1 cellular context compared by ENCODE assay signal in the genomic region with DNA sequence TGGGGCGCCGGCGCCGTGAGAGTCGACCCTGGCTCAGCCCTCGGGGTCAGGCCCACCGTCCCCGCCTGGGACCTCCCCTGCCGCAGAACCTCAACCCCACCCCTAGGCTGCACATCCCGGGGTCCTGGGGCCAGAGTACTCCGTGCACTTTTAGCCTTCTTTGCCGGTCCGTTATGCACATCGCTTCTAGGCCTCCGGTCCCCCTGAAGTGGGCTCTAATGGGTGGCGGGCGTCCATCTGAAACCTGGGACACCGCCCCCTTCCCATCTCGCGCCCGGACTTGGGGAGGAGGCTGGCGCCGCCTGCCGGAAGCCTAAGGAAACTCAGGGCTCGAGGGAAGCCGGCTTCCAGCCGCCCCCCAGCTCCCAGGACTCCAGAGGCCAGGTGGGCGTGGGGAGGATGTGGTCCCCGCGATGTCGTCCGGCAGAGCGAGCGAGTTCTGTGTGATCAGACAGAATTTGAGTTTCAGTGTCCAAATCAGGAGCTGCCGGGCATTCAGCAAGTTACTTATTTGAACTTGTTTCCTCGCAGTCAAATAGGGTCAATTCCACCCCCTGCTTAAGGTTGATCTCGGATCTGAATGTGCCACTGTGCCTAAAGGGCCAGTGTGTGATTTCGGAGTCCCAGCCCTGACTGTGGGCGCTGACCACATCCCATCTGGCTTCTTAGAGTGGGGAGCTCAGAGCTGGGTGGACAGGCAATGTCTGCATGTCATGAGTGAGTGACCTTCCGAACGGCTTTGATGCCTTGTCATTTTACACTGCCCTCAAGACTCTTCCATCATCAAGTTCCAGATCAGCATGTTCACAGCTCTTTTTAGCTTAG.
TF ChIP-seq lines count a peak whose summit lies in the region.

No MANE protein-coding gene starts in this region.

TF ChIP-seq in HepG2, 621 proteins besides CTCF, POLR2A, EP300 and RAD21 (continued from another document and continues in another):
- TF ChIP-seq, protein P1, sequence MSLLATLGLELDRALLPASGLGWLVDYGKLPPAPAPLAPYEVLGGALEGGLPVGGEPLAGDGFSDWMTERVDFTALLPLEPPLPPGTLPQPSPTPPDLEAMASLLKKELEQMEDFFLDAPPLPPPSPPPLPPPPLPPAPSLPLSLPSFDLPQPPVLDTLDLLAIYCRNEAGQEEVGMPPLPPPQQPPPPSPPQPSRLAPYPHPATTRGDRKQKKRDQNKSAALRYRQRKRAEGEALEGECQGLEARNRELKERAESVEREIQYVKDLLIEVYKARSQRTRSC (CRISPR knock-in tag; IDR thresholded peaks at IDR 0.05; ENCODE audit: low read depth), result no peak
- TF ChIP-seq, protein P2, sequence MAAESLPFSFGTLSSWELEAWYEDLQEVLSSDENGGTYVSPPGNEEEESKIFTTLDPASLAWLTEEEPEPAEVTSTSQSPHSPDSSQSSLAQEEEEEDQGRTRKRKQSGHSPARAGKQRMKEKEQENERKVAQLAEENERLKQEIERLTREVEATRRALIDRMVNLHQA (CRISPR knock-in tag; IDR thresholded peaks at IDR 0.05), result no peak
- TF ChIP-seq CEBPB (IDR thresholded peaks at IDR 0.05; ENCODE audit: borderline replicate concordance, low read depth, low read length), result no peak
- TF ChIP-seq ZNF468 (CRISPR knock-in tag; IDR thresholded peaks at IDR 0.05), result peak; percentile 28; the same call in 1 of the 2 replicates
- TF ChIP-seq NFYB (CRISPR knock-in tag; IDR thresholded peaks at IDR 0.05), result no peak
- TF ChIP-seq ZNF547 (CRISPR knock-in tag; IDR thresholded peaks at IDR 0.05), result peak; percentile 73; the same call in 1 of the 2 replicates
- no peak for TF ChIP-seq ZFY (CRISPR knock-in tag; IDR thresholded peaks at IDR 0.05)
- TF ChIP-seq ZSCAN29 (CRISPR knock-in tag; conservative IDR thresholded peaks at IDR 0.05), result no peak
- TF ChIP-seq TEAD3 (CRISPR knock-in tag; optimal IDR thresholded peaks at IDR 0.05; ENCODE audit: borderline replicate concordance), result no peak
- TF ChIP-seq ZNF790 (CRISPR knock-in tag; IDR thresholded peaks at IDR 0.05; ENCODE audit: borderline replicate concordance), result peak; percentile 77; the same call in 1 of the 2 replicates
- TF ChIP-seq HES4 (CRISPR knock-in tag; IDR thresholded peaks at IDR 0.05; ENCODE audit: borderline replicate concordance), result no peak; the same call in 1 of the 2 replicates
- no peak for TF ChIP-seq RFX1 (IDR thresholded peaks at IDR 0.05)
- TF ChIP-seq, protein P3, sequence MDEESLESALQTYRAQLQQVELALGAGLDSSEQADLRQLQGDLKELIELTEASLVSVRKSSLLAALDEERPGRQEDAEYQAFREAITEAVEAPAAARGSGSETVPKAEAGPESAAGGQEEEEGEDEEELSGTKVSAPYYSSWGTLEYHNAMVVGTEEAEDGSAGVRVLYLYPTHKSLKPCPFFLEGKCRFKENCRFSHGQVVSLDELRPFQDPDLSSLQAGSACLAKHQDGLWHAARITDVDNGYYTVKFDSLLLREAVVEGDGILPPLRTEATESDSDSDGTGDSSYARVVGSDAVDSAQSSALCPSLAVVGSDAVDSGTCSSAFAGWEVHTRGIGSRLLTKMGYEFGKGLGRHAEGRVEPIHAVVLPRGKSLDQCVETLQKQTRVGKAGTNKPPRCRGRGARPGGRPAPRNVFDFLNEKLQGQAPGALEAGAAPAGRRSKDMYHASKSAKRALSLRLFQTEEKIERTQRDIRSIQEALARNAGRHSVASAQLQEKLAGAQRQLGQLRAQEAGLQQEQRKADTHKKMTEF (CRISPR knock-in tag; IDR thresholded peaks at IDR 0.05), result peak; percentile 46; the same call in 1 of the 2 replicates
- no peak for TF ChIP-seq CENPT (CRISPR knock-in tag; IDR thresholded peaks at IDR 0.05; ENCODE audit: low read depth)
- TF ChIP-seq ZFAT (CRISPR knock-in tag; conservative IDR thresholded peaks at IDR 0.05), result no peak
- TF ChIP-seq SRY (CRISPR knock-in tag; IDR thresholded peaks at IDR 0.05), result peak; percentile 33; the same call in 1 of the 2 replicates
- TF ChIP-seq ZNF772 (CRISPR knock-in tag; IDR thresholded peaks at IDR 0.05), result no peak
- no peak for TF ChIP-seq KDM5A (IDR thresholded peaks at IDR 0.05; ENCODE audit: borderline replicate concordance, low read length)
- TF ChIP-seq HOXA9 (CRISPR knock-in tag; IDR thresholded peaks at IDR 0.05; ENCODE audit: borderline replicate concordance), result no peak
- TF ChIP-seq ZNF530 (CRISPR knock-in tag; IDR thresholded peaks at IDR 0.05; ENCODE audit: low read depth), result peak; percentile 56; the same call in 1 of the 2 replicates
- no peak for TF ChIP-seq RFX5 (IDR thresholded peaks at IDR 0.05; ENCODE audit: low read depth, low read length)
- TF ChIP-seq ZNF556 (CRISPR knock-in tag; IDR thresholded peaks at IDR 0.05; ENCODE audit: borderline replicate concordance), result no peak
- no peak for TF ChIP-seq ZNF749 (CRISPR knock-in tag; IDR thresholded peaks at IDR 0.05; ENCODE audit: borderline replicate concordance)
- TF ChIP-seq NFE2L2 (IDR thresholded peaks at IDR 0.05; ENCODE audit: low read length), result no peak
- TF ChIP-seq ZNF564 (CRISPR knock-in tag; IDR thresholded peaks at IDR 0.05), result no peak
- TF ChIP-seq ZNF768 (CRISPR knock-in tag; IDR thresholded peaks at IDR 0.05), result 0 out of 2 replicates have a peak, but pooled peaks have one; percentile 2
- no peak for TF ChIP-seq KLF6 (CRISPR knock-in tag; IDR thresholded peaks at IDR 0.05)
- TF ChIP-seq HDAC6 (IDR thresholded peaks at IDR 0.05; ENCODE audit: low read depth, low read length), result no peak
- no peak for TF ChIP-seq ZC3H13 (CRISPR knock-in tag; IDR thresholded peaks at IDR 0.05)
- TF ChIP-seq NAIF1 (CRISPR knock-in tag; IDR thresholded peaks at IDR 0.05; ENCODE audit: borderline replicate concordance), result no peak
- TF ChIP-seq POLR2AphosphoS2 (IDR thresholded peaks at IDR 0.05; ENCODE audit: low read depth, low read length), result no peak
- TF ChIP-seq FOXK2 (IDR thresholded peaks at IDR 0.05), result no peak
- TF ChIP-seq, protein P4, sequence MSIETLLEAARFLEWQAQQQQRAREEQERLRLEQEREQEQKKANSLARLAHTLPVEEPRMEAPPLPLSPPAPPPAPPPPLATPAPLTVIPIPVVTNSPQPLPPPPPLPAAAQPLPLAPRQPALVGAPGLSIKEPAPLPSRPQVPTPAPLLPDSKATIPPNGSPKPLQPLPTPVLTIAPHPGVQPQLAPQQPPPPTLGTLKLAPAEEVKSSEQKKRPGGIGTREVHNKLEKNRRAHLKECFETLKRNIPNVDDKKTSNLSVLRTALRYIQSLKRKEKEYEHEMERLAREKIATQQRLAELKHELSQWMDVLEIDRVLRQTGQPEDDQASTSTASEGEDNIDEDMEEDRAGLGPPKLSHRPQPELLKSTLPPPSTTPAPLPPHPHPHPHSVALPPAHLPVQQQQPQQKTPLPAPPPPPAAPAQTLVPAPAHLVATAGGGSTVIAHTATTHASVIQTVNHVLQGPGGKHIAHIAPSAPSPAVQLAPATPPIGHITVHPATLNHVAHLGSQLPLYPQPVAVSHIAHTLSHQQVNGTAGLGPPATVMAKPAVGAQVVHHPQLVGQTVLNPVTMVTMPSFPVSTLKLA (IDR thresholded peaks at IDR 0.05), result no peak
- TF ChIP-seq, protein P5, sequence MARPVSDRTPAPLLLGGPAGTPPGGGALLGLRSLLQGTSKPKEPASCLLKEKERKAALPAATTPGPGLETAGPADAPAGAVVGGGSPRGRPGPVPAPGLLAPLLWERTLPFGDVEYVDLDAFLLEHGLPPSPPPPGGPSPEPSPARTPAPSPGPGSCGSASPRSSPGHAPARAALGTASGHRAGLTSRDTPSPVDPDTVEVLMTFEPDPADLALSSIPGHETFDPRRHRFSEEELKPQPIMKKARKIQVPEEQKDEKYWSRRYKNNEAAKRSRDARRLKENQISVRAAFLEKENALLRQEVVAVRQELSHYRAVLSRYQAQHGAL (CRISPR knock-in tag; IDR thresholded peaks at IDR 0.05; ENCODE audit: not compliant biosample characterization), result no peak
- peak; percentile 72; the same call in 1 of the 2 replicates for TF ChIP-seq SMAD1 (CRISPR knock-in tag; IDR thresholded peaks at IDR 0.05; ENCODE audit: borderline replicate concordance, low read depth)
- TF ChIP-seq ZFP41 (CRISPR knock-in tag; IDR thresholded peaks at IDR 0.05; ENCODE audit: borderline replicate concordance), result no peak
- no peak for TF ChIP-seq AGO1 (IDR thresholded peaks at IDR 0.05; ENCODE audit: low read depth, low read length, poor library complexity, severe bottlenecking)
- TF ChIP-seq WIZ (CRISPR knock-in tag; IDR thresholded peaks at IDR 0.05), result 0 out of 2 replicates have a peak, but pooled peaks have one; percentile 16
- TF ChIP-seq ZNF761 (CRISPR knock-in tag; conservative IDR thresholded peaks at IDR 0.05), result no peak
- TF ChIP-seq ZNF766 (CRISPR knock-in tag; IDR thresholded peaks at IDR 0.05; ENCODE audit: borderline replicate concordance), result no peak
- no peak for TF ChIP-seq TRIM24 (CRISPR knock-in tag; IDR thresholded peaks at IDR 0.05)
- TF ChIP-seq, protein P6, sequence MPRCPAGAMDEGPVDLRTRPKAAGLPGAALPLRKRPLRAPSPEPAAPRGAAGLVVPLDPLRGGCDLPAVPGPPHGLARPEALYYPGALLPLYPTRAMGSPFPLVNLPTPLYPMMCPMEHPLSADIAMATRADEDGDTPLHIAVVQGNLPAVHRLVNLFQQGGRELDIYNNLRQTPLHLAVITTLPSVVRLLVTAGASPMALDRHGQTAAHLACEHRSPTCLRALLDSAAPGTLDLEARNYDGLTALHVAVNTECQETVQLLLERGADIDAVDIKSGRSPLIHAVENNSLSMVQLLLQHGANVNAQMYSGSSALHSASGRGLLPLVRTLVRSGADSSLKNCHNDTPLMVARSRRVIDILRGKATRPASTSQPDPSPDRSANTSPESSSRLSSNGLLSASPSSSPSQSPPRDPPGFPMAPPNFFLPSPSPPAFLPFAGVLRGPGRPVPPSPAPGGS (CRISPR knock-in tag; IDR thresholded peaks at IDR 0.05), result no peak
- TF ChIP-seq, protein P7, sequence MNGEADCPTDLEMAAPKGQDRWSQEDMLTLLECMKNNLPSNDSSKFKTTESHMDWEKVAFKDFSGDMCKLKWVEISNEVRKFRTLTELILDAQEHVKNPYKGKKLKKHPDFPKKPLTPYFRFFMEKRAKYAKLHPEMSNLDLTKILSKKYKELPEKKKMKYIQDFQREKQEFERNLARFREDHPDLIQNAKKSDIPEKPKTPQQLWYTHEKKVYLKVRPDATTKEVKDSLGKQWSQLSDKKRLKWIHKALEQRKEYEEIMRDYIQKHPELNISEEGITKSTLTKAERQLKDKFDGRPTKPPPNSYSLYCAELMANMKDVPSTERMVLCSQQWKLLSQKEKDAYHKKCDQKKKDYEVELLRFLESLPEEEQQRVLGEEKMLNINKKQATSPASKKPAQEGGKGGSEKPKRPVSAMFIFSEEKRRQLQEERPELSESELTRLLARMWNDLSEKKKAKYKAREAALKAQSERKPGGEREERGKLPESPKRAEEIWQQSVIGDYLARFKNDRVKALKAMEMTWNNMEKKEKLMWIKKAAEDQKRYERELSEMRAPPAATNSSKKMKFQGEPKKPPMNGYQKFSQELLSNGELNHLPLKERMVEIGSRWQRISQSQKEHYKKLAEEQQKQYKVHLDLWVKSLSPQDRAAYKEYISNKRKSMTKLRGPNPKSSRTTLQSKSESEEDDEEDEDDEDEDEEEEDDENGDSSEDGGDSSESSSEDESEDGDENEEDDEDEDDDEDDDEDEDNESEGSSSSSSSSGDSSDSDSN (CRISPR knock-in tag; IDR thresholded peaks at IDR 0.05), result peak; percentile 22; the same call in 1 of the 2 replicates
- TF ChIP-seq, protein P8, sequence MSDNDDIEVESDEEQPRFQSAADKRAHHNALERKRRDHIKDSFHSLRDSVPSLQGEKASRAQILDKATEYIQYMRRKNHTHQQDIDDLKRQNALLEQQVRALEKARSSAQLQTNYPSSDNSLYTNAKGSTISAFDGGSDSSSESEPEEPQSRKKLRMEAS (IDR thresholded peaks at IDR 0.05), result no peak
- TF ChIP-seq, protein P9, sequence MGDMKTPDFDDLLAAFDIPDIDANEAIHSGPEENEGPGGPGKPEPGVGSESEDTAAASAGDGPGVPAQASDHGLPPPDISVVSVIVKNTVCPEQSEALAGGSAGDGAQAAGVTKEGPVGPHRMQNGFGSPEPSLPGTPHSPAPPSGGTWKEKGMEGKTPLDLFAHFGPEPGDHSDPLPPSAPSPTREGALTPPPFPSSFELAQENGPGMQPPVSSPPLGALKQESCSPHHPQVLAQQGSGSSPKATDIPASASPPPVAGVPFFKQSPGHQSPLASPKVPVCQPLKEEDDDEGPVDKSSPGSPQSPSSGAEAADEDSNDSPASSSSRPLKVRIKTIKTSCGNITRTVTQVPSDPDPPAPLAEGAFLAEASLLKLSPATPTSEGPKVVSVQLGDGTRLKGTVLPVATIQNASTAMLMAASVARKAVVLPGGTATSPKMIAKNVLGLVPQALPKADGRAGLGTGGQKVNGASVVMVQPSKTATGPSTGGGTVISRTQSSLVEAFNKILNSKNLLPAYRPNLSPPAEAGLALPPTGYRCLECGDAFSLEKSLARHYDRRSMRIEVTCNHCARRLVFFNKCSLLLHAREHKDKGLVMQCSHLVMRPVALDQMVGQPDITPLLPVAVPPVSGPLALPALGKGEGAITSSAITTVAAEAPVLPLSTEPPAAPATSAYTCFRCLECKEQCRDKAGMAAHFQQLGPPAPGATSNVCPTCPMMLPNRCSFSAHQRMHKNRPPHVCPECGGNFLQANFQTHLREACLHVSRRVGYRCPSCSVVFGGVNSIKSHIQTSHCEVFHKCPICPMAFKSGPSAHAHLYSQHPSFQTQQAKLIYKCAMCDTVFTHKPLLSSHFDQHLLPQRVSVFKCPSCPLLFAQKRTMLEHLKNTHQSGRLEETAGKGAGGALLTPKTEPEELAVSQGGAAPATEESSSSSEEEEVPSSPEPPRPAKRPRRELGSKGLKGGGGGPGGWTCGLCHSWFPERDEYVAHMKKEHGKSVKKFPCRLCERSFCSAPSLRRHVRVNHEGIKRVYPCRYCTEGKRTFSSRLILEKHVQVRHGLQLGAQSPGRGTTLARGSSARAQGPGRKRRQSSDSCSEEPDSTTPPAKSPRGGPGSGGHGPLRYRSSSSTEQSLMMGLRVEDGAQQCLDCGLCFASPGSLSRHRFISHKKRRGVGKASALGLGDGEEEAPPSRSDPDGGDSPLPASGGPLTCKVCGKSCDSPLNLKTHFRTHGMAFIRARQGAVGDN (CRISPR knock-in tag; IDR thresholded peaks at IDR 0.05), result peak; percentile 3
- peak; percentile 61 for TF ChIP-seq ZNF317 (CRISPR knock-in tag; IDR thresholded peaks at IDR 0.05)
- TF ChIP-seq ATF7-NPFF (CRISPR knock-in tag; IDR thresholded peaks at IDR 0.05; ENCODE audit: low read depth), result peak; percentile 69; the same call in 1 of the 2 replicates
- peak; percentile 81; the same call in 1 of the 2 replicates for TF ChIP-seq ZNF501 (CRISPR knock-in tag; IDR thresholded peaks at IDR 0.05)
- no peak for TF ChIP-seq ELF1 (CRISPR knock-in tag; IDR thresholded peaks at IDR 0.05)
- TF ChIP-seq, protein P10, sequence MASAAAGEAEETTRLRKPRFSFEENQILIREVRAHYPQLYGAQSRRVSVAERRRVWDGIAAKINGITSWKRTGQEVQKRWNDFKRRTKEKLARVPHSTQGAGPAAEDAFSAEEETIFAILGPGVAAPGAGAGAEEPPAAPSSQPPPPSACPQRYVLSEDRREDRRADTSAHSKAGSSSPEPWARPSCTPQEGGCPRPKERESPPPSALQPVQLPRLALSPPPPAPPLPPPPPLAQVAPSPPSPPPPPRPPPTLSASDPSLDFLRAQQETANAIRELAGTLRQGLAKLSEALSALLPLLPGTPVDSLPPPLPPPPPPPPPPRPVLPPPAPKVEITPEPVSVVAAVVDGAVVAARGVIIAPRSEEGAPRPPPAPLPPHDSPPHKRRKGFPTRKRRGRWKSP (CRISPR knock-in tag; IDR thresholded peaks at IDR 0.05), result peak; percentile 70; the same call in 1 of the 2 replicates
